Comparison of ENCODE assay signal across 10 cellular contexts in genomic region chr1:26542781-26543443, GRCh38. TPM values are rescaled to one million over a fixed set of nuclear protein-coding genes. Genes with fewer than 3 reads are reported as not detected.
DNase-seq lines count a peak whose midpoint lies in the region; ATAC-seq, FAIRE-seq and TF ChIP-seq lines count a peak whose summit lies in the region.
"Had no signal": no experiment of that assay in that cellular context is flagged by ENCODE, and none has a peak within 500 bp of the region (broad histone marks: within the 10 kb centered on the region; RNA-seq: fewer than 3 reads in every experiment).

No MANE protein-coding gene starts in this region.

- H4K20me1 ChIP-seq in Loucy (ENCODE audit: insufficient read depth, low read length, poor library complexity, severe bottlenecking), result peaks cover 20% of the 10 kb centered on the region
- H4K20me1 ChIP-seq in GM12878 (ENCODE audit: control insufficient read depth, insufficient read depth), result no peaks in the 10 kb centered on the region

- H3K4me3 ChIP-seq in Loucy (ENCODE audit: low read length, poor library complexity, severe bottlenecking) (peak overlapping the region; percentile 74), GM12878 (peak overlapping the region; percentile 95)

- no peak for TF ChIP-seq RAD21 in GM12878 (IDR thresholded peaks at IDR 0.05; ENCODE audit: insufficient read depth, low read depth, low read length)

- DNase-seq in GF-D8 (lab: John Stamatoyannopoulos, UW), result peak; percentile 33
- DNase-seq in GM12878 (ENCODE audit: low read depth, low spot score), result no peak
- no peak for DNase-seq in neural crest cell (ENCODE audit: low read depth, low spot score)
- no peak for DNase-seq in superior temporal gyrus (ENCODE audit: extremely low spot score)
- no peak for DNase-seq in NCI-H1092 treated with DMSO at 0.1 percent for 48 hours (lab: John Stamatoyannopoulos, UW)
- DNase-seq in DMS114 treated with DMSO at 0.1 percent for 48 hours (lab: John Stamatoyannopoulos, UW; ENCODE audit: unreplicated experiment), result no peak
- DNase-seq in NCI-H82 (lab: John Stamatoyannopoulos, UW), result no peak
- DNase-seq: NCI-H774 had no signal

- CTCF ChIA-PET in GM12878 (lab: Yijun Ruan, JAX), result interaction anchor here (1.0 to 6.0 kb wide), 7 partner anchors 14 to 159 kb away, joined by 3 to 123 read pairs (median 18); partner anchors contain the start of genes HMGN2 and RPS6KA1

- no peak overlapping the region for H3K4me3 Mint-ChIP-seq in neural crest cell

- no TSS peak for BruUV-seq in GM12878 (replicated peaks; lab: Mats Ljungman, UMichigan)

- H3K27me3 ChIP-seq in Loucy (ENCODE audit: insufficient read depth, low read length, poor library complexity, severe bottlenecking) (no peaks in the 10 kb centered on the region), GM12878 (replicated peaks in 1 of 2; ENCODE audit: control insufficient read depth in 2 of 2, insufficient read depth in 2 of 2, low read length in 1 of 2) (no peaks in the 10 kb centered on the region)

- peaks cover 43% of the 10 kb centered on the region for H3K4me1 Mint-ChIP-seq in neural crest cell

- POLR2A ChIA-PET in GM12878 (lab: Charles Lee), result interaction anchor here (1.2 to 3.8 kb wide), 8 partner anchors 9 to 245 kb away, joined by 3 to 19 read pairs (median 6); partner anchors contain the start of genes PIGV and RPS6KA1

- no peak for FAIRE-seq in GM12878 (lab: Jason Lieb, UNC)
- FAIRE-seq: islet of Langerhans had no signal

- ATAC-seq in GM12878, result peak; percentile 15

- no peak for TF ChIP-seq POLR2A in GM12878 (IDR thresholded peaks at IDR 0.05; ENCODE audit: low read depth, low read length)

- RAD21 ChIA-PET in GM12878 (lab: Charles Lee; ENCODE audit: unreplicated experiment), result interaction anchor here (1.0 to 4.4 kb wide), 8 partner anchors 13 to 246 kb away, joined by 3 to 21 read pairs (median 12); partner anchors contain the start of genes PIGV and RPS6KA1

- no peak; a peak in 2 of 4 replicates for TF ChIP-seq EP300 in GM12878 (IDR thresholded peaks at IDR 0.05; ENCODE audit: borderline replicate concordance in 1 of 2, control insufficient read depth in 1 of 2, low read depth in 2 of 2, low read length in 2 of 2)

- H3K9me2 ChIP-seq in Loucy (replicated peaks; ENCODE audit: low read depth, low read length), result no peaks in the 10 kb centered on the region

- TF ChIP-seq CTCF in Loucy (conservative IDR thresholded peaks at IDR 0.05; ENCODE audit: low read length) (no peak), GM12878 (IDR thresholded peaks at IDR 0.05 in 2 of 3, conservative IDR thresholded peaks at IDR 0.05 in 1 of 3; ENCODE audit: control insufficient read depth in 2 of 3, extremely low read depth in 1 of 3, insufficient read depth in 1 of 3, low read depth in 3 of 3, low read length in 3 of 3) (0 out of 6 replicates have a peak, but pooled peaks of 1 of the 3 experiments have one; percentile 7), neural crest cell (conservative IDR thresholded peaks at IDR 0.05) (no peak)

- 0 out of 2 replicates have a peak, but pooled peaks cover 8% of the 10 kb centered on the region for H3F3A ChIP-seq in Loucy (ENCODE audit: low read depth)

- no peaks in the 10 kb centered on the region for H3K27me3 Mint-ChIP-seq in neural crest cell (ENCODE audit: low read depth)

- no peaks in the 10 kb centered on the region for H3K9me3 Mint-ChIP-seq in neural crest cell

- H3K9me3 ChIP-seq in Loucy (ENCODE audit: insufficient read depth, low read depth, low read length), result no peaks in the 10 kb centered on the region
- H3K9me3 ChIP-seq in GM12878 (replicated peaks; ENCODE audit: control insufficient read depth, insufficient read depth, low read length), result no peaks in the 10 kb centered on the region

- H3K9ac ChIP-seq in Loucy (ENCODE audit: low read depth, low read length, poor library complexity, severe bottlenecking), result peak overlapping the region; percentile 76
- H3K9ac ChIP-seq in GM12878 (ENCODE audit: control insufficient read depth, insufficient read depth, low read length), result peak overlapping the region; percentile 82

- peaks cover 2% of the 10 kb centered on the region; the same call in 1 of the 2 replicates for H3K36me3 ChIP-seq in Loucy (ENCODE audit: insufficient read depth, low read length)
- H3K36me3 ChIP-seq in GM12878 (ENCODE audit: control insufficient read depth in 2 of 2, insufficient read depth in 2 of 2, low read length in 1 of 2), result peaks cover 5 to 7% of the 10 kb centered on the region in 2 experiments; a peak in 3 of 4 replicates

- intact Hi-C loops in GM12878 (cut with micrococcal nuclease; ENCODE audit: unreplicated experiment), result loop anchor here (1.0 to 5.0 kb wide), 5 partner anchors 40 to 244 kb away; partner anchors contain the start of gene PIGV

- WGBS in GM12878 (ENCODE audit: insufficient coverage, insufficient replicate concordance, low lambda C conversion rate, missing lambda C conversion rate), result 1% methylated on average over 9 of the region's 9 CpGs

- H3K27ac ChIP-seq in GM12878 (ENCODE audit: control insufficient read depth, insufficient read depth), result peak overlapping the region; percentile 97

- peak overlapping the region; percentile 50 for H3K27ac Mint-ChIP-seq in neural crest cell (ENCODE audit: unreplicated experiment)

- SMC1A ChIA-PET in GM12878 (lab: Charles Lee; ENCODE audit: uncharacterized antibody, unreplicated experiment), result interaction anchor here (0.7 to 3.6 kb wide), 9 partner anchors 10 to 57 kb away, joined by 4 to 14 read pairs (median 4); no protein-coding TSS in a partner anchor

- peaks cover 5% of the 10 kb centered on the region for H3K36me3 Mint-ChIP-seq in neural crest cell (ENCODE audit: low read depth)

- H3K4me2 ChIP-seq in Loucy (ENCODE audit: low read depth, low read length, poor library complexity, severe bottlenecking) (peak overlapping the region; percentile 81), GM12878 (ENCODE audit: control insufficient read depth, insufficient read depth) (peak overlapping the region; percentile 90)

- H3K79me2 ChIP-seq in Loucy (ENCODE audit: insufficient read depth, low read length) (peaks cover 41% of the 10 kb centered on the region), GM12878 (ENCODE audit: control insufficient read depth, insufficient read depth, low read length) (peaks cover 44% of the 10 kb centered on the region)

- H3K4me1 ChIP-seq in Loucy (ENCODE audit: insufficient read depth, low read length, poor library complexity, severe bottlenecking) (peaks cover 65% of the 10 kb centered on the region), GM12878 (ENCODE audit: control insufficient read depth, insufficient read depth, low read length) (peaks cover 75% of the 10 kb centered on the region)

- H2AFZ ChIP-seq in Loucy (ENCODE audit: low read length) (no peak overlapping the region), GM12878 (ENCODE audit: control insufficient read depth, low read depth, low read length) (peak overlapping the region; percentile 20)

- in situ Hi-C loops in GM12878 (cut with MboI), result no loop called here

TF ChIP-seq in GM12878, 131 proteins besides CTCF, POLR2A, EP300 and RAD21 (continues in another document):
- TF ChIP-seq SKIL (IDR thresholded peaks at IDR 0.05; ENCODE audit: low read depth, poor library complexity, severe bottlenecking), result peak; percentile 83
- TF ChIP-seq BHLHE40 (IDR thresholded peaks at IDR 0.05; ENCODE audit: borderline replicate concordance in 1 of 2, low read depth in 2 of 2, low read length in 1 of 2), result peak; percentile 2 to 6; a peak in 2 of 4 replicates
- TF ChIP-seq ETV6 (conservative IDR thresholded peaks at IDR 0.05 in 1 of 2, IDR thresholded peaks at IDR 0.05 in 1 of 2; ENCODE audit: borderline replicate concordance in 1 of 2, low read depth in 1 of 2), result no peak
- TF ChIP-seq NBN (IDR thresholded peaks at IDR 0.05), result peak; percentile 64
- TF ChIP-seq MTA2 (IDR thresholded peaks at IDR 0.05; ENCODE audit: low read depth), result peak; percentile 65

RNA-seq across cellular contexts. Expression of gene RPS6KA1, which starts 13.4 kb away (rescaled TPM):
- 130 and 155 TPM in 2 replicates for total RNA-seq in GM12878 (2013; cell fraction: nucleolus; rRNA removed)
- total RNA-seq in GM12878 (2014; rRNA removed) (118 and 136 TPM in 2 replicates), GM12878 (2014; rRNA removed; fragmentation: Illumina TruSeq; extraction: Trizol) (75.2 and 83.4 TPM in 2 replicates), GM12878 (2021) (115 and 116 TPM in 2 replicates), neural crest cell (41.6 and 43.8 TPM in 2 replicates)
- polyA plus RNA-seq in GM12878 (2011; ENCODE audit: low read depth), result 41.7 TPM
- polyA plus RNA-seq in GM12878 (2011; rRNA removed) (53.7 and 92.1 TPM in 2 replicates), GM12878 (2014; fragmentation: Illumina TruSeq; extraction: Trizol) (72.1 and 74.9 TPM in 2 replicates), GM12878 (2014; fragmentation: Nextera tagmentation; extraction: Ambion mirVana) (1 to 10 TPM; 5.0 to 9.9 TPM), GM12878 (2014; rRNA removed) (89.3 and 90.9 TPM in 2 replicates), GM12878 (2016; fragmentation: Nextera tagmentation; extraction: Ambion mirVana) (100 to 1,000 TPM in 1 of 2 experiments, 10 to 100 TPM in 1; 99.4 to 106 TPM)
- polyA plus RNA-seq in GM12878 (2011; cell fraction: cytosol; rRNA removed), result 108 and 121 TPM in 2 replicates
- 133 and 140 TPM in 2 replicates for polyA plus RNA-seq in GM12878 (2011; cell fraction: nucleus; rRNA removed)
- 80.5 and 83.0 TPM in 2 replicates for polyA plus RNA-seq in GM12878 (2012)
- 110 and 170 TPM in 2 replicates for polyA minus RNA-seq in GM12878 (2011; rRNA and poly(A)+ RNA removed)
- polyA minus RNA-seq in GM12878 (2011; cell fraction: cytosol; rRNA and poly(A)+ RNA removed), result 54.0 and 77.9 TPM in 2 replicates
- polyA minus RNA-seq in GM12878 (2011; cell fraction: nucleus; rRNA and poly(A)+ RNA removed), result 84.0 and 132 TPM in 2 replicates
